9 cellular contexts compared by ENCODE assay signal in genomic region chr10:112532053-112532658, GRCh38.
DNase-seq lines count a peak whose midpoint lies in the region; ATAC-seq, FAIRE-seq and TF ChIP-seq lines count a peak whose summit lies in the region.
"Had no signal": no experiment of that assay in that cellular context is flagged by ENCODE, and none has a peak within 500 bp of the region (broad histone marks: within the 10 kb centered on the region; RNA-seq: fewer than 3 reads in every experiment).

No MANE protein-coding gene starts in this region.

- no peaks in the 10 kb centered on the region for H3K27me3 ChIP-seq in CD4-positive, CD25-positive, alpha-beta regulatory T cell (ENCODE audit: control insufficient read depth, insufficient read depth, low read length)

- peaks cover 29% of the 10 kb centered on the region for H3K4me1 ChIP-seq in CD4-positive, CD25-positive, alpha-beta regulatory T cell (ENCODE audit: control insufficient read depth, insufficient read depth, low read length, poor library complexity, severe bottlenecking)

- peaks cover 17% of the 10 kb centered on the region for H3K36me3 Mint-ChIP-seq in CD4-positive, CD25-positive, alpha-beta regulatory T cell
- peaks cover 13% of the 10 kb centered on the region for H3K36me3 Mint-ChIP-seq in activated naive CD8-positive, alpha-beta T cell treated with anti-CD3 and anti-CD28 coated beads, Interleukin-2, amount 10 ng/mL, durations not matched to agents 7 days and 5 days

- CTCF ChIA-PET in HEK293T (lab: Yijun Ruan, JAX), result interaction anchor here (0.7 kb wide), 1 partner anchor 14 kb away, joined by 3 read pairs; no protein-coding TSS in a partner anchor

- H3K4me3 ChIP-seq in CD4-positive, CD25-positive, alpha-beta regulatory T cell (ENCODE audit: low read depth, low read length), result peak overlapping the region; percentile 88

- H3K27ac Mint-ChIP-seq in CD4-positive, CD25-positive, alpha-beta regulatory T cell, result peak overlapping the region; percentile 89 to 95 (median 93)
- peak overlapping the region; percentile 60 for H3K27ac Mint-ChIP-seq in activated naive CD8-positive, alpha-beta T cell treated with anti-CD3 and anti-CD28 coated beads, Interleukin-2, amount 10 ng/mL, durations not matched to agents 7 days and 5 days

- peaks cover 3% of the 10 kb centered on the region for H3K36me3 ChIP-seq in CD4-positive, CD25-positive, alpha-beta regulatory T cell (ENCODE audit: control insufficient read depth, insufficient read depth, low read length)

- H3K4me1 Mint-ChIP-seq in CD4-positive, CD25-positive, alpha-beta regulatory T cell, result peaks cover 33 to 55% (median 41%) of the 10 kb centered on the region in 4 donors
- peaks cover 22% of the 10 kb centered on the region for H3K4me1 Mint-ChIP-seq in activated naive CD8-positive, alpha-beta T cell treated with anti-CD3 and anti-CD28 coated beads, Interleukin-2, amount 10 ng/mL, durations not matched to agents 7 days and 5 days

- POLR2A ChIA-PET in activated naive CD8-positive, alpha-beta T cell treated with anti-CD3 and anti-CD28 coated beads, Interleukin-2, amount 10 ng/mL, durations not matched to agents 7 days and 5 days (lab: Charles Lee), result no interaction called here
- POLR2A ChIA-PET in HEK293T (lab: Yijun Ruan, JAX), result no interaction called here

- in situ Hi-C loops in KBM-7 (cut with MboI; ENCODE audit: low pct_unique_long_range_greater_than_20kb, low sequenced_read_pairs), result no loop called here

- peaks cover 0 to 2% (median 0%) of the 10 kb centered on the region in 7 donors for H3K9me3 Mint-ChIP-seq in CD4-positive, CD25-positive, alpha-beta regulatory T cell
- H3K9me3 Mint-ChIP-seq in activated naive CD8-positive, alpha-beta T cell treated with anti-CD3 and anti-CD28 coated beads, Interleukin-2, amount 10 ng/mL, durations not matched to agents 7 days and 5 days, result peaks cover 2% of the 10 kb centered on the region

- intact Hi-C loops in posterior vena cava (cut with DNase I), result no loop called here

- FAIRE-seq in RCC 7860 (lab: Jason Lieb, UNC), result no peak
- FAIRE-seq: bronchial epithelial cell had no signal

- peak in 2 of 3 donors; percentile 57 to 88 for DNase-seq in CD4-positive, CD25-positive, alpha-beta regulatory T cell
- no peak for DNase-seq in activated naive CD8-positive, alpha-beta T cell treated with anti-CD3 and anti-CD28 coated beads, Interleukin-2, amount 10 ng/mL, durations not matched to agents 7 days and 5 days
- DNase-seq in RCC 7860 (ENCODE audit: low spot score) (no peak), HEK293T (ENCODE audit: extremely low spot score) (no peak), posterior vena cava (ENCODE audit: low spot score) (no peak), KBM-7 (no peak)

- H3K27ac ChIP-seq in CD4-positive, CD25-positive, alpha-beta regulatory T cell (ENCODE audit: insufficient read depth, low read length, poor library complexity, severe bottlenecking), result peak overlapping the region; percentile 86

- no peaks in the 10 kb centered on the region for H3K27me3 Mint-ChIP-seq in CD4-positive, CD25-positive, alpha-beta regulatory T cell
- no peaks in the 10 kb centered on the region for H3K27me3 Mint-ChIP-seq in activated naive CD8-positive, alpha-beta T cell treated with anti-CD3 and anti-CD28 coated beads, Interleukin-2, amount 10 ng/mL, durations not matched to agents 7 days and 5 days

- peak; percentile 68 to 72 for ATAC-seq in CD4-positive, CD25-positive, alpha-beta regulatory T cell (ENCODE audit: low read depth in 2 of 2)
- ATAC-seq in GM19438 (IDR thresholded peaks at IDR 0.05; ENCODE audit: low read depth, unreplicated experiment), result peak; percentile 94
- peak; percentile 99 for ATAC-seq in HG03439 (IDR thresholded peaks at IDR 0.05; ENCODE audit: unreplicated experiment)
- ATAC-seq in activated naive CD8-positive, alpha-beta T cell treated with anti-CD3 and anti-CD28 coated beads, Interleukin-2, amount 10 ng/mL, durations not matched to agents 7 days and 5 days (ENCODE audit: low read depth), result peak; percentile 84

- H3K4me3 Mint-ChIP-seq in CD4-positive, CD25-positive, alpha-beta regulatory T cell, result peak overlapping the region; percentile 70 to 89 (median 82)
- peak overlapping the region; percentile 68 for H3K4me3 Mint-ChIP-seq in activated naive CD8-positive, alpha-beta T cell treated with anti-CD3 and anti-CD28 coated beads, Interleukin-2, amount 10 ng/mL, durations not matched to agents 7 days and 5 days

- H3K9me3 ChIP-seq in CD4-positive, CD25-positive, alpha-beta regulatory T cell (ENCODE audit: control insufficient read depth in 2 of 2, low read length in 2 of 2), result no peaks in the 10 kb centered on the region

TF ChIP-seq in HEK293T, 16 proteins besides CTCF, POLR2A, EP300 and RAD21:
- TF ChIP-seq L3MBTL2 (conservative IDR thresholded peaks at IDR 0.05) (no peak), CTBP1 (IDR thresholded peaks at IDR 0.05; ENCODE audit: borderline replicate concordance) (no peak), BHLHE40 (IDR thresholded peaks at IDR 0.05; ENCODE audit: borderline replicate concordance) (no peak), ARNT (IDR thresholded peaks at IDR 0.05) (no peak), TARDBP (IDR thresholded peaks at IDR 0.05) (no peak), ELF4 (IDR thresholded peaks at IDR 0.05) (no peak), PKNOX1 (IDR thresholded peaks at IDR 0.05) (no peak), FOXM1 (IDR thresholded peaks at IDR 0.05; ENCODE audit: borderline replicate concordance) (no peak), FOXK2 (IDR thresholded peaks at IDR 0.05) (no peak), SUZ12 (IDR thresholded peaks at IDR 0.05) (no peak), FOXA1 (IDR thresholded peaks at IDR 0.05) (no peak), NFRKB (IDR thresholded peaks at IDR 0.05) (no peak), SP1 (IDR thresholded peaks at IDR 0.05) (no peak), HDGF (IDR thresholded peaks at IDR 0.05; ENCODE audit: borderline replicate concordance) (no peak), ZNF384 (IDR thresholded peaks at IDR 0.05) (no peak), LEF1 (IDR thresholded peaks at IDR 0.05; ENCODE audit: borderline replicate concordance) (no peak)

Comparison
In these comparisons a context has a peak if more than half of its experiments do, and no peak if none do; other contexts are left out.
1. DNase-seq: peak in CD4-positive, CD25-positive, alpha-beta regulatory T cell (2 of 3); none in activated naive CD8-positive, alpha-beta T cell treated with anti-CD3 and anti-CD28 coated beads, Interleukin-2, amount 10 ng/mL, durations not matched to agents 7 days and 5 days (single experiment), RCC 7860 (single experiment), HEK293T (single experiment), posterior vena cava (single experiment) and KBM-7 (single experiment).
2. Peak in every context shown above with its lines, with median percentiles within 50 percentile points of each other: ATAC-seq.